1 cellular context compared by ENCODE assay signal in genomic region chr6:45775026-45775697, GRCh38.
A peak's percentile ranks its signal among the peaks of the same experiment; 100 is the strongest.
TF ChIP-seq lines count a peak whose summit lies in the region.

No MANE protein-coding gene starts in this region.

TF ChIP-seq in liver, 16 proteins besides CTCF, POLR2A, EP300 and RAD21 (continued from another document):
- TF ChIP-seq ZBTB33 (IDR thresholded peaks at IDR 0.05) (peak; percentile 21), EGR1 (IDR thresholded peaks at IDR 0.05; ENCODE audit: low read depth in 2 of 2) (no peak), TAF1 (conservative IDR thresholded peaks at IDR 0.05) (no peak), SP1 (IDR thresholded peaks at IDR 0.05) (peak; percentile 57), HNF4G (IDR thresholded peaks at IDR 0.05) (peak; percentile 63)
